11 cellular contexts compared by ENCODE assay signal in the genomic region with DNA sequence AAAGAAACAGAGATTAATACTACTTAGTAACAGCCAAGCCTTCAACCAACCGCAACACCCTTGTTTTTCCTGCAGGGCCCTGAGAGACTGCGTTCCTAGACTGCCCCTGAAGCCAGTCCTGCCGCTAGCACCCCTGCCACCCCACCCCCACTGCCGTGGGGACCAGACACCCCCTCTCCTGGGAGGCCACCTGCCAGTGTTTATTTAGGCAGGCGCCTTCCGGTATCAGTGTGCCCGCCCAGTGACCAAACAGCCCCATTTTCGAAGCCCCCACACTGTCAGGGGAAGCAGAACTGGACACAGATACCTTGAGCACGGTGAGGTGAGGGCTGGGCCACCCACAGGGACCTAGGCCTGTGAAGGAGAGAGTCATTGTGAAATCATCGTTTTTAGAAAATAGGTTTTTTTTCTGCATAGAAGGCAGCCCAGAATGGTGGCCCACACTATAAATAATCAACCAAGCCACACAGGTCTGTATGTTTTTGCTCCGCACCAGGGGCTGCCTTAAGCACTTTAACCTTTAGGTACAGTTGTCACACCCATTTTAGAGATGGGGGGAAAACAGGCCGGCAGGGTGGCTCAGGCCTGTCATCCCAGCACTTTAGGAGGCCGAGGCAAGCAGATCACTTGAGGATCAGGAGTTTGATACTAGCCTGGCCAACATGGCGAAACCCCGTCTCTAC. TPM values are rescaled to one million over a fixed set of nuclear protein-coding genes. Genes with fewer than 3 reads are reported as not detected.
DNase-seq lines count a peak whose midpoint lies in the region; ATAC-seq and TF ChIP-seq lines count a peak whose summit lies in the region.
"Had no signal": no experiment of that assay in that cellular context is flagged by ENCODE, and none has a peak within 500 bp of the region (broad histone marks: within the 10 kb centered on the region; RNA-seq: fewer than 3 reads in every experiment).

No MANE protein-coding gene starts in this region.

- no peak for TF ChIP-seq CTCF in A673 (conservative IDR thresholded peaks at IDR 0.05; ENCODE audit: low read depth, low read length)

- no peak overlapping the region for H3K4me3 Mint-ChIP-seq in activated T-helper 2 cell treated with anti-CD3 and anti-CD28 coated beads, Interferon-gamma antibody, Interleukin-2, Interleukin-4, amounts not matched to agents 10 μg/mL and 5 μg/mL and 100 μg/mL, durations not matched to agents 14 hours and 24 hours and 36 hours (ENCODE audit: low read depth)

- H3K9me3 Mint-ChIP-seq in activated T-helper 2 cell treated with anti-CD3 and anti-CD28 coated beads, Interferon-gamma antibody, Interleukin-2, Interleukin-4, amounts not matched to agents 10 μg/mL and 5 μg/mL and 100 μg/mL, durations not matched to agents 14 hours and 24 hours and 36 hours: no peaks in the 10 kb centered on the region

- CTCF ChIA-PET in A673 (lab: Charles Lee): no interaction called here

- H3K36me3 ChIP-seq in BLaER1 (no peaks in the 10 kb centered on the region), SJCRH30 (no peaks in the 10 kb centered on the region), A673 (ENCODE audit: insufficient read depth, low read length, poor library complexity, severe bottlenecking) (no peaks in the 10 kb centered on the region)
- H3K36me3 ChIP-seq: ovary, thoracic aorta had no signal

- H3K36me3 Mint-ChIP-seq in activated T-helper 2 cell treated with anti-CD3 and anti-CD28 coated beads, Interferon-gamma antibody, Interleukin-2, Interleukin-4, amounts not matched to agents 10 μg/mL and 5 μg/mL and 100 μg/mL, durations not matched to agents 14 hours and 24 hours and 36 hours (ENCODE audit: low read depth): peaks cover 3% of the 10 kb centered on the region

- H3K4me3 ChIP-seq in BLaER1: 0 out of 2 replicates have a peak overlapping the region, but pooled peaks have one; percentile 26
- H3K4me3 ChIP-seq in SJCRH30: no peak overlapping the region
- no peak overlapping the region for H3K4me3 ChIP-seq in A673 (ENCODE audit: low read depth, low read length, poor library complexity, severe bottlenecking)
- H3K4me3 ChIP-seq: ovary, thoracic aorta had no signal

- intact Hi-C loops in A673 (cut with micrococcal nuclease; ENCODE audit: unreplicated experiment): no loop called here
- intact Hi-C loops in activated T-helper 2 cell treated with anti-CD3 and anti-CD28 coated beads, Interferon-gamma antibody, Interleukin-2, Interleukin-4, amounts not matched to agents 10 μg/mL and 5 μg/mL and 100 μg/mL, durations not matched to agents 14 hours and 24 hours and 36 hours (cut with micrococcal nuclease): loop anchor here (10.0 kb wide), 1 partner anchor 99 kb away; no protein-coding TSS in a partner anchor

- H3K27ac ChIP-seq in BLaER1: peak overlapping the region; percentile 78
- peak overlapping the region; percentile 37; the same call in 1 of the 2 replicates for H3K27ac ChIP-seq in SJCRH30
- H3K27ac ChIP-seq in A673 (ENCODE audit: low read depth, low read length, poor library complexity, severe bottlenecking): no peak overlapping the region
- H3K27ac ChIP-seq: ovary, thoracic aorta had no signal

- ATAC-seq in GM18907 (IDR thresholded peaks at IDR 0.05; ENCODE audit: unreplicated experiment): peak; percentile 60
- ATAC-seq in HG03095 (IDR thresholded peaks at IDR 0.05; ENCODE audit: unreplicated experiment): peak; percentile 57

- H3K27ac Mint-ChIP-seq in activated T-helper 2 cell treated with anti-CD3 and anti-CD28 coated beads, Interferon-gamma antibody, Interleukin-2, Interleukin-4, amounts not matched to agents 10 μg/mL and 5 μg/mL and 100 μg/mL, durations not matched to agents 14 hours and 24 hours and 36 hours: no peak overlapping the region

- H3K4me2 ChIP-seq in BLaER1: peak overlapping the region; percentile 87

- DNase-seq in SJCRH30 (peak; percentile 77 to 84), A673 (ENCODE audit: low spot score) (no peak), NOMO-1 treated with dmso at 0.1 percent for 144 hours (lab: John Stamatoyannopoulos, UW; ENCODE audit: unreplicated experiment) (no peak)
- DNase-seq in effector CD8-positive, alpha-beta T cell (lab: John Stamatoyannopoulos, UW): no peak
- DNase-seq in activated T-helper 2 cell treated with anti-CD3 and anti-CD28 coated beads, Interferon-gamma antibody, Interleukin-2, Interleukin-4, amounts not matched to agents 10 μg/mL and 5 μg/mL and 100 μg/mL, durations not matched to agents 14 hours and 24 hours and 36 hours (ENCODE audit: low spot score): no peak
- DNase-seq: KBM-7, ovary had no signal

- POLR2A ChIA-PET in A673 (lab: Charles Lee; ENCODE audit: low non-redundant PET): no interaction called here

- no TSS peak for BruUV-seq in A673 (replicated peaks; lab: Mats Ljungman, UMichigan)

- H3K9me3 ChIP-seq in BLaER1 (no peaks in the 10 kb centered on the region), SJCRH30 (replicated peaks) (no peaks in the 10 kb centered on the region), A673 (ENCODE audit: low read depth, low read length, poor library complexity, severe bottlenecking) (no peaks in the 10 kb centered on the region)
- H3K9me3 ChIP-seq: ovary, thoracic aorta had no signal

- peaks cover 7% of the 10 kb centered on the region for H3K4me1 Mint-ChIP-seq in activated T-helper 2 cell treated with anti-CD3 and anti-CD28 coated beads, Interferon-gamma antibody, Interleukin-2, Interleukin-4, amounts not matched to agents 10 μg/mL and 5 μg/mL and 100 μg/mL, durations not matched to agents 14 hours and 24 hours and 36 hours (ENCODE audit: low read depth)

- H3K27me3 ChIP-seq in BLaER1 (no peaks in the 10 kb centered on the region), SJCRH30 (no peaks in the 10 kb centered on the region), A673 (replicated peaks; ENCODE audit: insufficient read depth, low read depth, low read length, poor library complexity) (no peaks in the 10 kb centered on the region)
- H3K27me3 ChIP-seq: ovary had no signal

- H3K27me3 Mint-ChIP-seq in activated T-helper 2 cell treated with anti-CD3 and anti-CD28 coated beads, Interferon-gamma antibody, Interleukin-2, Interleukin-4, amounts not matched to agents 10 μg/mL and 5 μg/mL and 100 μg/mL, durations not matched to agents 14 hours and 24 hours and 36 hours (ENCODE audit: low read depth): no peaks in the 10 kb centered on the region

- H3K4me1 ChIP-seq in BLaER1 (peaks cover 59% of the 10 kb centered on the region), SJCRH30 (peaks cover 31% of the 10 kb centered on the region), A673 (ENCODE audit: insufficient read depth, low read length, poor library complexity, severe bottlenecking) (peaks cover 5% of the 10 kb centered on the region)

- peak overlapping the region; percentile 64 for H3K9ac ChIP-seq in BLaER1

- peaks cover 4% of the 10 kb centered on the region for H4K20me1 ChIP-seq in BLaER1

RNA-seq across cellular contexts. Expression of gene TLE5, which starts 3.5 kb away (rescaled TPM):
- total RNA-seq in SJCRH30 (2014; rRNA removed; shearing (Covaris generic)): 313 and 320 TPM in 2 replicates
- 360 and 397 TPM in 2 replicates for total RNA-seq in A673 (2021)
- 428 and 432 TPM in 2 replicates for total RNA-seq in activated T-helper 2 cell treated with anti-CD3 and anti-CD28 coated beads, Interferon-gamma antibody, Interleukin-2, Interleukin-4, amounts not matched to agents 10 μg/mL and 5 μg/mL and 100 μg/mL, durations not matched to agents 14 hours and 24 hours and 36 hours

RNA-seq across cellular contexts. Expression of gene GNA11, which starts 28.3 kb away (rescaled TPM):
- total RNA-seq in SJCRH30 (2014; rRNA removed; shearing (Covaris generic)): 35.8 and 40.1 TPM in 2 replicates
- total RNA-seq in A673 (2021): 61.6 and 64.3 TPM in 2 replicates
- 5.6 and 7.1 TPM in 2 replicates for total RNA-seq in activated T-helper 2 cell treated with anti-CD3 and anti-CD28 coated beads, Interferon-gamma antibody, Interleukin-2, Interleukin-4, amounts not matched to agents 10 μg/mL and 5 μg/mL and 100 μg/mL, durations not matched to agents 14 hours and 24 hours and 36 hours

RNA-seq across cellular contexts. Expression of gene TLE2, which starts 36.7 kb away (rescaled TPM):
- 3.7 and 4.7 TPM in 2 replicates for total RNA-seq in SJCRH30 (2014; rRNA removed; shearing (Covaris generic))
- 10.8 and 18.3 TPM in 2 replicates for total RNA-seq in A673 (2021)
- total RNA-seq in activated T-helper 2 cell treated with anti-CD3 and anti-CD28 coated beads, Interferon-gamma antibody, Interleukin-2, Interleukin-4, amounts not matched to agents 10 μg/mL and 5 μg/mL and 100 μg/mL, durations not matched to agents 14 hours and 24 hours and 36 hours: 2.2 and 2.4 TPM in 2 replicates

Comparison
In these comparisons a context has a peak if more than half of its experiments do, and no peak if none do; other contexts are left out.
1. DNase-seq: peak in SJCRH30 (2 of 2); none in A673 (single experiment), effector CD8-positive, alpha-beta T cell (single experiment), NOMO-1 treated with dmso at 0.1 percent for 144 hours (single experiment) and activated T-helper 2 cell treated with anti-CD3 and anti-CD28 coated beads, Interferon-gamma antibody, Interleukin-2, Interleukin-4, amounts not matched to agents 10 μg/mL and 5 μg/mL and 100 μg/mL, durations not matched to agents 14 hours and 24 hours and 36 hours (single experiment).